In the genomic region with DNA sequence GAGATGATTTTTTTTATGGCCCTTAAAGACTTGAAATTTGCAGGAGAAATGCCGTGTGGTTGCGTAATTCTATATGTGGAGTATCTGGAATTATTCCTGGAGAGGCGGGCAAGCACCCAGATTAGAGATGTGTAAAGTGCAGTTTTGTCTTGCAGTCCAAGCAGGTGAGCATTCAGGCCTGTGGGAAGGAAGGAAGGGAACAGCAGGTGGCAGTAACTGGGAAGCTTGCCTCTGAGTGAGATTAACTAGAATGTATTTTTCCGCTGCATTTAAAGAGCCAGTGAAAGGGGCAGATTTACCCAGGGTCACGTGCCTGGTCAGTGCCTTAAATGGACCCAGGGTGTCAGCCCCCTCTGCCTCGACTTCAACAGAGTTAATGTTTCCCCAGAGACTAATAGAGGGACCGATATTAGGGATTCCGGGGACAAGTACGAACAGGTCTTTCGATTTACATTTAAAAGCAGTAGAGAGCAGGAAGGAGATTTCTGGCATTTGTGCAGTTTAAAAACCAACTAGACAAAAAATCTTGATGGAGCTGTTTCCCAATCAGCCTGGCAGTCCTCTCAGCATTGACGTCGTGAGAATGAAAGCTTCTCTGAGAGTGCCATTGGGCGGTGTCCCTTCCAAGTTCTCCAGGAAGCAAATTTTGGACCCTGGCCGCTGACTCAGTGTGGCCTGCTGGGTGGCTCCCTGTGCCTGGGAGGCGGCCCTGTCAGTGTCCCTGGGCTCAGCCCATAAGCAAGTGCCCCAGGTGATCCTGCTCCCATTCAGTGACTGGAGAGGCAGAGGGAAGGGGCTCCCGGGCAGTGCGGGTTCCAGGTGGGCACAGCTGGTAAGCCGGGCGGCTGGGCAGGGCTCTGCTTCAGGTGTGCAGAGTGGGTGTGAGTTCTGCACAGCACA, we compare ENCODE assay signal across 8 cellular contexts. TPM values are rescaled to one million over a fixed set of nuclear protein-coding genes. Genes with fewer than 3 reads are reported as not detected.
DNase-seq lines count a peak whose midpoint lies in the region; ATAC-seq and TF ChIP-seq lines count a peak whose summit lies in the region.

No MANE protein-coding gene starts in this region.

- no peak for ATAC-seq in natural killer cell
- no peak for ATAC-seq in CD8-positive, alpha-beta T cell
- no peak for ATAC-seq in GM18519 (IDR thresholded peaks at IDR 0.05; ENCODE audit: low FRiP score, unreplicated experiment)

- no peak overlapping the region for H3K4me3 ChIP-seq in muscle layer of colon (ENCODE audit: low read depth in 1 of 2, low read length in 2 of 2)
- H3K4me3 ChIP-seq in CD8-positive, alpha-beta T cell (ENCODE audit: low read depth, low read length), result no peak overlapping the region

- H3K4me1 ChIP-seq in muscle layer of colon (ENCODE audit: insufficient read depth, low read length), result peaks cover 50% of the 10 kb centered on the region
- no peaks in the 10 kb centered on the region for H3K4me1 ChIP-seq in CD8-positive, alpha-beta T cell (ENCODE audit: insufficient read depth, low read length)

- H3K27me3 Mint-ChIP-seq in natural killer cell (ENCODE audit: low read depth in 2 of 2), result no peaks in the 10 kb centered on the region
- no peaks in the 10 kb centered on the region for H3K27me3 Mint-ChIP-seq in CD8-positive, alpha-beta T cell (ENCODE audit: low read depth)

- no peaks in the 10 kb centered on the region for H3K9me3 Mint-ChIP-seq in natural killer cell
- H3K9me3 Mint-ChIP-seq in CD8-positive, alpha-beta T cell, result no peaks in the 10 kb centered on the region

- no peaks in the 10 kb centered on the region for H3K9me3 ChIP-seq in muscle layer of colon (ENCODE audit: low read length)
- no peaks in the 10 kb centered on the region for H3K9me3 ChIP-seq in CD8-positive, alpha-beta T cell (ENCODE audit: low read length)

- CTCF ChIA-PET in CD8-positive, alpha-beta T cell (lab: Charles Lee), result no interaction called here

- H3K36me3 ChIP-seq in muscle layer of colon (ENCODE audit: insufficient read depth, low read length), result no peaks in the 10 kb centered on the region
- no peaks in the 10 kb centered on the region for H3K36me3 ChIP-seq in CD8-positive, alpha-beta T cell (ENCODE audit: insufficient read depth, low read length)

- peak overlapping the region in 1 of 2 donors; percentile 44 for H3K27ac Mint-ChIP-seq in natural killer cell
- no peak overlapping the region for H3K27ac Mint-ChIP-seq in CD8-positive, alpha-beta T cell

- intact Hi-C loops in natural killer cell (cut with micrococcal nuclease), result no loop called here
- intact Hi-C loops in CD8-positive, alpha-beta T cell (cut with DNase I, micrococcal nuclease), result no loop called here

- no peak for TF ChIP-seq CTCF in natural killer cell (IDR thresholded peaks at IDR 0.05)
- no peak for TF ChIP-seq CTCF in CD8-positive, alpha-beta T cell (IDR thresholded peaks at IDR 0.05)

- no peaks in the 10 kb centered on the region for H3K36me3 Mint-ChIP-seq in natural killer cell
- peaks cover under 1% of the 10 kb centered on the region for H3K36me3 Mint-ChIP-seq in CD8-positive, alpha-beta T cell

- no peaks in the 10 kb centered on the region for H3K27me3 ChIP-seq in muscle layer of colon (ENCODE audit: control insufficient read depth in 1 of 2, insufficient read depth in 2 of 2, low read length in 2 of 2)
- no peaks in the 10 kb centered on the region for H3K27me3 ChIP-seq in CD8-positive, alpha-beta T cell (ENCODE audit: insufficient read depth, low read length)

- H3K27ac ChIP-seq in muscle layer of colon (ENCODE audit: low read depth, low read length), result peak overlapping the region; percentile 31
- no peak overlapping the region for H3K27ac ChIP-seq in CD8-positive, alpha-beta T cell (ENCODE audit: low read depth, low read length)

- peaks cover 27 to 43% of the 10 kb centered on the region in 2 donors for H3K4me1 Mint-ChIP-seq in natural killer cell
- no peaks in the 10 kb centered on the region for H3K4me1 Mint-ChIP-seq in CD8-positive, alpha-beta T cell (ENCODE audit: low read depth)

- no peak for TF ChIP-seq POLR2A in erythroblast (IDR thresholded peaks at IDR 0.05; ENCODE audit: low read length)

- peak; percentile 39 for DNase-seq in DMS79 (lab: John Stamatoyannopoulos, UW)
- peak; percentile 84 to 92 for DNase-seq in NCI-H526 (lab: John Stamatoyannopoulos, UW)
- DNase-seq in erythroblast (lab: John Stamatoyannopoulos, UW), result peak; percentile 18 to 59
- DNase-seq in natural killer cell, result no peak
- DNase-seq in CD8-positive, alpha-beta T cell, result no peak
- no peak for DNase-seq in stimulated activated CD4-positive, alpha-beta T cell treated with anti-CD3 and anti-CD28 coated beads, Interleukin-2, amount 100 ng/mL, for 24 hours

- no peak overlapping the region for H3K4me3 Mint-ChIP-seq in natural killer cell
- no peak overlapping the region for H3K4me3 Mint-ChIP-seq in CD8-positive, alpha-beta T cell

- POLR2A ChIA-PET in CD8-positive, alpha-beta T cell (lab: Charles Lee), result no interaction called here

- no peak overlapping the region for H3K9ac ChIP-seq in muscle layer of colon (ENCODE audit: low read length)

RNA-seq across cellular contexts. Expression of a gene that starts 38.2 kb away (rescaled TPM):
- total RNA-seq in natural killer cell, result 10 to 100 TPM; 46.4 to 63.1 (median 59.2) TPM
- total RNA-seq in CD8-positive, alpha-beta T cell, result 10 to 100 TPM; 23.3 to 25.6 TPM

Comparison
In these comparisons a context has a peak if more than half of its experiments do, and no peak if none do; other contexts are left out.
1. DNase-seq: peak in DMS79 (single experiment), NCI-H526 (2 of 2) and erythroblast (2 of 2); none in natural killer cell (single experiment), CD8-positive, alpha-beta T cell (0 of 7) and stimulated activated CD4-positive, alpha-beta T cell treated with anti-CD3 and anti-CD28 coated beads, Interleukin-2, amount 100 ng/mL, for 24 hours (0 of 2).